Comparison of ENCODE assay signal across 1 cellular context in the genomic region with DNA sequence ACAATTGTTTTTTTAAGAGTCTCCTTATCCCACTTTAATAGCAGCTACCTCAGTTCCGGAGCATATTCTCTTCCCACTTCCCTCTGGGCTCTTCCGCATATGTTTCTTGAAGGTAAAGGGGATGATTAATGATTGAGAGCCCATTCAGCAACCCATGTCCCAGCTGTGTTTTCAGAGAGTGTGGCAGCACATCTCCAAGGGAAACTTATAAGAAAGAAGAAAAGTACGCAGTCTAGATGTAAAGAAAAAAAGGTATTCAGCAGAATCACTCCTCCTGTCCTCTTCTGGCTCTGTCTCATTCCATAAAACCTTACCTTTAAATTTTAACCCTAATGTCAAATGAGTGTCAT.
TF ChIP-seq lines count a peak whose summit lies in the region.

No MANE protein-coding gene starts in this region.

TF ChIP-seq in GM23338, 12 proteins besides CTCF, POLR2A, EP300 and RAD21 (continued from another document):
- TF ChIP-seq, protein P1, sequence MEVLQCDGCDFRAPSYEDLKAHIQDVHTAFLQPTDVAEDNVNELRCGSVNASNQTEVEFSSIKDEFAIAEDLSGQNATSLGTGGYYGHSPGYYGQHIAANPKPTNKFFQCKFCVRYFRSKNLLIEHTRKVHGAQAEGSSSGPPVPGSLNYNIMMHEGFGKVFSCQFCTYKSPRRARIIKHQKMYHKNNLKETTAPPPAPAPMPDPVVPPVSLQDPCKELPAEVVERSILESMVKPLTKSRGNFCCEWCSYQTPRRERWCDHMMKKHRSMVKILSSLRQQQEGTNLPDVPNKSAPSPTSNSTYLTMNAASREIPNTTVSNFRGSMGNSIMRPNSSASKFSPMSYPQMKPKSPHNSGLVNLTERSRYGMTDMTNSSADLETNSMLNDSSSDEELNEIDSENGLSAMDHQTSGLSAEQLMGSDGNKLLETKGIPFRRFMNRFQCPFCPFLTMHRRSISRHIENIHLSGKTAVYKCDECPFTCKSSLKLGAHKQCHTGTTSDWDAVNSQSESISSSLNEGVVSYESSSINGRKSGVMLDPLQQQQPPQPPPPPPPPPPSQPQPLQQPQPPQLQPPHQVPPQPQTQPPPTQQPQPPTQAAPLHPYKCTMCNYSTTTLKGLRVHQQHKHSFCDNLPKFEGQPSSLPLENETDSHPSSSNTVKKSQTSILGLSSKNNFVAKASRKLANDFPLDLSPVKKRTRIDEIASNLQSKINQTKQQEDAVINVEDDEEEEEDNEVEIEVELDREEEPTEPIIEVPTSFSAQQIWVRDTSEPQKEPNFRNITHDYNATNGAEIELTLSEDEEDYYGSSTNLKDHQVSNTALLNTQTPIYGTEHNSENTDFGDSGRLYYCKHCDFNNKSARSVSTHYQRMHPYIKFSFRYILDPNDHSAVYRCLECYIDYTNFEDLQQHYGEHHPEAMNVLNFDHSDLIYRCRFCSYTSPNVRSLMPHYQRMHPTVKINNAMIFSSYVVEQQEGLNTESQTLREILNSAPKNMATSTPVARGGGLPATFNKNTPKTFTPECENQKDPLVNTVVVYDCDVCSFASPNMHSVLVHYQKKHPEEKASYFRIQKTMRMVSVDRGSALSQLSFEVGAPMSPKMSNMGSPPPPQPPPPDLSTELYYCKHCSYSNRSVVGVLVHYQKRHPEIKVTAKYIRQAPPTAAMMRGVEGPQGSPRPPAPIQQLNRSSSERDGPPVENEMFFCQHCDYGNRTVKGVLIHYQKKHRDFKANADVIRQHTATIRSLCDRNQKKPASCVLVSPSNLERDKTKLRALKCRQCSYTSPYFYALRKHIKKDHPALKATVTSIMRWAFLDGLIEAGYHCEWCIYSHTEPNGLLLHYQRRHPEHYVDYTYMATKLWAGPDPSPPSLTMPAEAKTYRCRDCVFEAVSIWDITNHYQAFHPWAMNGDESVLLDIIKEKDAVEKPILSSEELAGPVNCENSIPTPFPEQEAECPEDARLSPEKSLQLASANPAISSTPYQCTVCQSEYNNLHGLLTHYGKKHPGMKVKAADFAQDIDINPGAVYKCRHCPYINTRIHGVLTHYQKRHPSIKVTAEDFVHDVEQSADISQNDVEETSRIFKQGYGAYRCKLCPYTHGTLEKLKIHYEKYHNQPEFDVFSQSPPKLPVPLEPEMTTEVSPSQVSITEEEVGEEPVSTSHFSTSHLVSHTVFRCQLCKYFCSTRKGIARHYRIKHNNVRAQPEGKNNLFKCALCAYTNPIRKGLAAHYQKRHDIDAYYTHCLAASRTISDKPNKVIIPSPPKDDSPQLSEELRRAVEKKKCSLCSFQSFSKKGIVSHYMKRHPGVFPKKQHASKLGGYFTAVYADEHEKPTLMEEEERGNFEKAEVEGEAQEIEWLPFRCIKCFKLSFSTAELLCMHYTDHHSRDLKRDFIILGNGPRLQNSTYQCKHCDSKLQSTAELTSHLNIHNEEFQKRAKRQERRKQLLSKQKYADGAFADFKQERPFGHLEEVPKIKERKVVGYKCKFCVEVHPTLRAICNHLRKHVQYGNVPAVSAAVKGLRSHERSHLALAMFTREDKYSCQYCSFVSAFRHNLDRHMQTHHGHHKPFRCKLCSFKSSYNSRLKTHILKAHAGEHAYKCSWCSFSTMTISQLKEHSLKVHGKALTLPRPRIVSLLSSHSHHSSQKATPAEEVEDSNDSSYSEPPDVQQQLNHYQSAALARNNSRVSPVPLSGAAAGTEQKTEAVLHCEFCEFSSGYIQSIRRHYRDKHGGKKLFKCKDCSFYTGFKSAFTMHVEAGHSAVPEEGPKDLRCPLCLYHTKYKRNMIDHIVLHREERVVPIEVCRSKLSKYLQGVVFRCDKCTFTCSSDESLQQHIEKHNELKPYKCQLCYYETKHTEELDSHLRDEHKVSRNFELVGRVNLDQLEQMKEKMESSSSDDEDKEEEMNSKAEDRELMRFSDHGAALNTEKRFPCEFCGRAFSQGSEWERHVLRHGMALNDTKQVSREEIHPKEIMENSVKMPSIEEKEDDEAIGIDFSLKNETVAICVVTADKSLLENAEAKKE (CRISPR knock-in tag; IDR thresholded peaks at IDR 0.05) = no peak
TF ChIP-seq in GM23338: peak in this region for 0.
